Comparison of ENCODE assay signal across 9 cellular contexts in genomic region chr1:161164901-161165620, GRCh38. TPM values are rescaled to one million over a fixed set of nuclear protein-coding genes. Genes with fewer than 3 reads are reported as not detected.
DNase-seq lines count a peak whose midpoint lies in the region; ATAC-seq and TF ChIP-seq lines count a peak whose summit lies in the region.
"Had no signal": no experiment of that assay in that cellular context is flagged by ENCODE, and none has a peak within 500 bp of the region (broad histone marks: within the 10 kb centered on the region; RNA-seq: fewer than 3 reads in every experiment).

No MANE protein-coding gene starts in this region.

- TF ChIP-seq CTCF in GM12875 (IDR thresholded peaks at IDR 0.05; ENCODE audit: borderline replicate concordance, insufficient read depth, low read depth, low read length) (no peak), WERI-Rb-1 (IDR thresholded peaks at IDR 0.05; ENCODE audit: low read depth, low read length) (no peak), fibroblast of the aortic adventitia (IDR thresholded peaks at IDR 0.05; ENCODE audit: insufficient read depth, low read length) (no peak), gastrocnemius medialis (IDR thresholded peaks at IDR 0.05 in 4 of 5, conservative IDR thresholded peaks at IDR 0.05 in 1 of 5) (no peak)

- peaks cover 30 to 35% of the 10 kb centered on the region in 2 donors for H3K4me1 ChIP-seq in gastrocnemius medialis

- H3K9me3 ChIP-seq in WERI-Rb-1 (ENCODE audit: severe bottlenecking) (no peaks in the 10 kb centered on the region), gastrocnemius medialis (no peaks in the 10 kb centered on the region)

- ATAC-seq in gastrocnemius medialis = no peak

- TF ChIP-seq POLR2A in gastrocnemius medialis (IDR thresholded peaks at IDR 0.05) = no peak

- no peaks in the 10 kb centered on the region for H3K27me3 ChIP-seq in WERI-Rb-1 (ENCODE audit: insufficient read depth, low read depth, severe bottlenecking)
- H3K27me3 ChIP-seq in gastrocnemius medialis = no peaks in the 10 kb centered on the region

- no peak for DNase-seq in WERI-Rb-1
- DNase-seq in fibroblast of the aortic adventitia (ENCODE audit: low read depth) = no peak
- DNase-seq in gastrocnemius medialis = no peak
- no peak for DNase-seq in superior temporal gyrus (ENCODE audit: extremely low spot score)
- no peak for DNase-seq in NCI-H2081 treated with DMSO at 0.1 percent for 48 hours (lab: John Stamatoyannopoulos, UW)
- DNase-seq in NCI-H2107 (lab: John Stamatoyannopoulos, UW) = no peak
- no peak for DNase-seq in NK-92 treated with Interleukin-12 subunit alpha and Interleukin-12 subunit beta, amount 100 ng/mL, for 24 hours (lab: John Stamatoyannopoulos, UW)
- DNase-seq: activated CD4-positive, alpha-beta T cell treated with anti-CD3 and anti-CD28 coated beads, Interleukin-2, amount 50 U/mL, for 48 hours had no signal

- H3K36me3 ChIP-seq in WERI-Rb-1 = peaks cover 63% of the 10 kb centered on the region
- H3K36me3 ChIP-seq in gastrocnemius medialis = peaks cover 0 to 56% of the 10 kb centered on the region in 2 donors

- in situ Hi-C loops in gastrocnemius medialis (cut with MboI; ENCODE audit: low sequenced_read_pairs in 4 of 4) = no loop called here

- intact Hi-C loops in gastrocnemius medialis (cut with DNase I; ENCODE audit: low total_unique reads) = no loop called here

- H3K27ac ChIP-seq in WERI-Rb-1 (peak overlapping the region; percentile 61), gastrocnemius medialis (peak overlapping the region; percentile 85 to 94 (median 88))

- H3K4me3 ChIP-seq in GM12875 (ENCODE audit: low read depth, low read length) = peak overlapping the region; percentile 82
- H3K4me3 ChIP-seq in WERI-Rb-1 (ENCODE audit: low read depth, low read length) = peak overlapping the region; percentile 68
- H3K4me3 ChIP-seq in fibroblast of the aortic adventitia (ENCODE audit: low read depth, low read length) = peak overlapping the region; percentile 67
- H3K4me3 ChIP-seq in gastrocnemius medialis = peak overlapping the region; percentile 77 to 90 (median 82)

RNA-seq across cellular contexts. Expression of gene PPOX, which starts 1.2 kb away (rescaled TPM):
- total RNA-seq in fibroblast of the aortic adventitia (ENCODE audit: low replicate concordance) (14.0 and 16.0 TPM in 2 replicates), gastrocnemius medialis (10 to 100 TPM in 2 of 4 donors, 1 to 10 TPM in 2; 4.0 to 14.7 (median 7.3) TPM)

RNA-seq across cellular contexts. Expression of gene USP21, which starts 5.8 kb away (rescaled TPM):
- 6.1 and 11.6 TPM in 2 replicates for total RNA-seq in fibroblast of the aortic adventitia (ENCODE audit: low replicate concordance)
- total RNA-seq in gastrocnemius medialis = 10 to 100 TPM; 16.5 to 20.8 (median 18.0) TPM

RNA-seq across cellular contexts. Expression of gene UFC1, which starts 11.3 kb away (rescaled TPM):
- 65.3 and 111 TPM in 2 replicates for total RNA-seq in fibroblast of the aortic adventitia (ENCODE audit: low replicate concordance)
- total RNA-seq in gastrocnemius medialis = 10 to 100 TPM; 57.9 to 66.7 (median 63.5) TPM

RNA-seq across cellular contexts. Expression of gene B4GALT3, which starts 12.2 kb away (rescaled TPM):
- total RNA-seq in fibroblast of the aortic adventitia (ENCODE audit: low replicate concordance) (8.3 and 11.4 TPM in 2 replicates), gastrocnemius medialis (10 to 100 TPM; 35.5 to 47.7 (median 43.7) TPM)

RNA-seq across cellular contexts. Expression of gene DEDD, which starts 32.6 kb away (rescaled TPM):
- total RNA-seq in fibroblast of the aortic adventitia (ENCODE audit: low replicate concordance) = 7.8 and 25.8 TPM in 2 replicates
- 10 to 100 TPM; 40.2 to 60.2 (median 46.3) TPM for total RNA-seq in gastrocnemius medialis
